Comparison of ENCODE assay signal across 16 cellular contexts in the genomic region with DNA sequence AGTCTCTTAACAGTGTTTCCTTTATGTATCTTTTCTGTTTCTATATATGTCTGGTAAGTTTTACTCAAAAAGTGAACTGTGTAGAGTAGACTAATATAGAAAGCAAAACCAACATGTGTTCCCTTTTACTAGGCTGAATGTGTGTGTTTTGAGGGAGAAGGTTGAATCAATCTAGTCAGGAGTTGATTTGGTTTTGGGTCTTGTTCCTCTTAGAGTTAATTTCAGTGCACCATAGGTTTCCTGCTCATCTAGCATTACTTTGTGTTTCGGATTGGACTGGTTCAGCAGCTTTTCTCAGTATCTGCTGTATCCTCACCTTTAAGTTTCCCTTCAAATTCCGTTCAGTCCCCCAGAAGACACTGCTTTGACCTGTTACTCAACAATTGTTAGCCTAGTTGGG. TPM values are rescaled to one million over a fixed set of nuclear protein-coding genes. Genes with fewer than 3 reads are reported as not detected.
DNase-seq lines count a peak whose midpoint lies in the region; ATAC-seq lines count a peak whose summit lies in the region.
"Had no signal": no experiment of that assay in that cellular context is flagged by ENCODE, and none has a peak within 500 bp of the region (broad histone marks: within the 10 kb centered on the region; RNA-seq: fewer than 3 reads in every experiment).

No MANE protein-coding gene starts in this region.

- H3K4me1 Mint-ChIP-seq in activated naive CD4-positive, alpha-beta T cell treated with anti-CD3 and anti-CD28 coated beads for 36 hours (ENCODE audit: low read depth), result peaks cover 4% of the 10 kb centered on the region
- no peaks in the 10 kb centered on the region for H3K4me1 Mint-ChIP-seq in activated naive CD4-positive, alpha-beta T cell treated with anti-CD3 and anti-CD28 coated beads, Interleukin-2, amount 10 ng/mL, durations not matched to agents 7 days and 5 days
- H3K4me1 Mint-ChIP-seq in stimulated activated naive B cell treated with anti-CD40 and anti-IgM and Interleukin-4, amounts not matched to agents 10 μg/mL and 1 μg/mL and 100 μg/mL, for 72 hours, result peaks cover 9 to 24% of the 10 kb centered on the region in 2 donors
- H3K4me1 Mint-ChIP-seq: endodermal cell had no signal

- peaks cover 6% of the 10 kb centered on the region for H3K27me3 Mint-ChIP-seq in activated naive CD4-positive, alpha-beta T cell treated with anti-CD3 and anti-CD28 coated beads for 36 hours (ENCODE audit: low read depth)
- H3K27me3 Mint-ChIP-seq in activated naive CD4-positive, alpha-beta T cell treated with anti-CD3 and anti-CD28 coated beads, Interleukin-2, amount 10 ng/mL, durations not matched to agents 7 days and 5 days, result peaks cover 21% of the 10 kb centered on the region
- H3K27me3 Mint-ChIP-seq in stimulated activated naive B cell treated with anti-CD40 and anti-IgM and Interleukin-4, amounts not matched to agents 10 μg/mL and 1 μg/mL and 100 μg/mL, for 72 hours, result no peaks in the 10 kb centered on the region

- no peak for DNase-seq in activated naive CD4-positive, alpha-beta T cell treated with anti-CD3 and anti-CD28 coated beads for 36 hours
- DNase-seq in activated naive CD4-positive, alpha-beta T cell treated with anti-CD3 and anti-CD28 coated beads, Interleukin-2, amount 10 ng/mL, durations not matched to agents 7 days and 5 days, result no peak
- DNase-seq in stimulated activated naive B cell treated with anti-CD40 and anti-IgM and Interleukin-4, amounts not matched to agents 10 μg/mL and 1 μg/mL and 100 μg/mL, for 72 hours, result no peak
- DNase-seq in DMS153 (lab: John Stamatoyannopoulos, UW), result no peak
- no peak for DNase-seq in NCI-H1105 treated with DMSO at 0.1 percent for 48 hours (lab: John Stamatoyannopoulos, UW)
- no peak for DNase-seq in GF-D8 (lab: John Stamatoyannopoulos, UW)
- DNase-seq: endodermal cell, GOT3, NCI-H1436 treated with DMSO at 0.1 percent for 48 hours had no signal

- ATAC-seq in GM21786 (IDR thresholded peaks at IDR 0.05; ENCODE audit: unreplicated experiment), result peak; percentile 80
- peak; percentile 60 for ATAC-seq in HG03575 (IDR thresholded peaks at IDR 0.05; ENCODE audit: extremely low read depth, insufficient number of reproducible peaks, low FRiP score, unreplicated experiment)
- peak; percentile 82 to 84 for ATAC-seq in stimulated activated naive B cell treated with anti-CD40 and anti-IgM and Interleukin-4, amounts not matched to agents 10 μg/mL and 1 μg/mL and 100 μg/mL, for 72 hours (replicated peaks)
- ATAC-seq: gastroesophageal sphincter had no signal

- CTCF ChIA-PET in activated naive CD4-positive, alpha-beta T cell treated with anti-CD3 and anti-CD28 coated beads for 36 hours (lab: Charles Lee), result no interaction called here
- CTCF ChIA-PET in activated naive CD4-positive, alpha-beta T cell treated with anti-CD3 and anti-CD28 coated beads, Interleukin-2, amount 10 ng/mL, durations not matched to agents 7 days and 5 days (lab: Charles Lee), result no interaction called here

- intact Hi-C loops in activated naive CD4-positive, alpha-beta T cell treated with anti-CD3 and anti-CD28 coated beads for 36 hours (cut with micrococcal nuclease), result no loop called here

- H3K36me3 Mint-ChIP-seq in activated naive CD4-positive, alpha-beta T cell treated with anti-CD3 and anti-CD28 coated beads for 36 hours (ENCODE audit: low read depth), result peaks cover 2% of the 10 kb centered on the region
- peaks cover 5% of the 10 kb centered on the region for H3K36me3 Mint-ChIP-seq in activated naive CD4-positive, alpha-beta T cell treated with anti-CD3 and anti-CD28 coated beads, Interleukin-2, amount 10 ng/mL, durations not matched to agents 7 days and 5 days
- peaks cover 0 to 10% of the 10 kb centered on the region in 2 donors for H3K36me3 Mint-ChIP-seq in stimulated activated naive B cell treated with anti-CD40 and anti-IgM and Interleukin-4, amounts not matched to agents 10 μg/mL and 1 μg/mL and 100 μg/mL, for 72 hours

- no peak overlapping the region for H3K4me3 Mint-ChIP-seq in activated naive CD4-positive, alpha-beta T cell treated with anti-CD3 and anti-CD28 coated beads for 36 hours
- H3K4me3 Mint-ChIP-seq in activated naive CD4-positive, alpha-beta T cell treated with anti-CD3 and anti-CD28 coated beads, Interleukin-2, amount 10 ng/mL, durations not matched to agents 7 days and 5 days, result no peak overlapping the region
- peak overlapping the region; percentile 17 to 35 for H3K4me3 Mint-ChIP-seq in stimulated activated naive B cell treated with anti-CD40 and anti-IgM and Interleukin-4, amounts not matched to agents 10 μg/mL and 1 μg/mL and 100 μg/mL, for 72 hours
- H3K4me3 Mint-ChIP-seq: endodermal cell had no signal

- peaks cover 7% of the 10 kb centered on the region for H3K9me3 Mint-ChIP-seq in activated naive CD4-positive, alpha-beta T cell treated with anti-CD3 and anti-CD28 coated beads for 36 hours
- peaks cover 4% of the 10 kb centered on the region for H3K9me3 Mint-ChIP-seq in activated naive CD4-positive, alpha-beta T cell treated with anti-CD3 and anti-CD28 coated beads, Interleukin-2, amount 10 ng/mL, durations not matched to agents 7 days and 5 days
- H3K9me3 Mint-ChIP-seq in stimulated activated naive B cell treated with anti-CD40 and anti-IgM and Interleukin-4, amounts not matched to agents 10 μg/mL and 1 μg/mL and 100 μg/mL, for 72 hours, result peaks cover 4% of the 10 kb centered on the region in 2 donors
- H3K9me3 Mint-ChIP-seq: endodermal cell had no signal

- H3K27ac Mint-ChIP-seq in activated naive CD4-positive, alpha-beta T cell treated with anti-CD3 and anti-CD28 coated beads for 36 hours, result peak overlapping the region; percentile 30
- H3K27ac Mint-ChIP-seq in activated naive CD4-positive, alpha-beta T cell treated with anti-CD3 and anti-CD28 coated beads, Interleukin-2, amount 10 ng/mL, durations not matched to agents 7 days and 5 days, result no peak overlapping the region
- peak overlapping the region; percentile 87 for H3K27ac Mint-ChIP-seq in stimulated activated naive B cell treated with anti-CD40 and anti-IgM and Interleukin-4, amounts not matched to agents 10 μg/mL and 1 μg/mL and 100 μg/mL, for 72 hours
- H3K27ac Mint-ChIP-seq: endodermal cell had no signal

RNA-seq across cellular contexts. Expression of a gene that starts 52.0 kb away (rescaled TPM):
- total RNA-seq in activated naive CD4-positive, alpha-beta T cell treated with anti-CD3 and anti-CD28 coated beads for 36 hours, result not detected
- total RNA-seq: A673, endodermal cell, gastroesophageal sphincter, IMR-90, kidney epithelial cell, pulmonary artery endothelial cell had no signal

RNA-seq across cellular contexts. Expression of a gene that starts 55.3 kb away (rescaled TPM):
- total RNA-seq in activated naive CD4-positive, alpha-beta T cell treated with anti-CD3 and anti-CD28 coated beads for 36 hours, result not detected
- total RNA-seq: A673, endodermal cell, gastroesophageal sphincter, IMR-90, pulmonary artery endothelial cell had no signal

Comparison
In these comparisons a context has a peak if more than half of its experiments do, and no peak if none do; other contexts are left out.
1. H3K4me3 Mint-ChIP-seq: peak in stimulated activated naive B cell treated with anti-CD40 and anti-IgM and Interleukin-4, amounts not matched to agents 10 μg/mL and 1 μg/mL and 100 μg/mL, for 72 hours (2 of 2); none in activated naive CD4-positive, alpha-beta T cell treated with anti-CD3 and anti-CD28 coated beads for 36 hours (single experiment) and activated naive CD4-positive, alpha-beta T cell treated with anti-CD3 and anti-CD28 coated beads, Interleukin-2, amount 10 ng/mL, durations not matched to agents 7 days and 5 days (single experiment).
2. Peak in every context shown above with its lines, with median percentiles within 50 percentile points of each other: ATAC-seq.